ENCODE assay signal across 8 cellular contexts in genomic region chr17:81515530-81516041, GRCh38. TPM values are rescaled to one million over a fixed set of nuclear protein-coding genes. Genes with fewer than 3 reads are reported as not detected.
A peak's percentile ranks its signal among the peaks of the same experiment; 100 is the strongest.
DNase-seq lines count a peak whose midpoint lies in the region; ATAC-seq and TF ChIP-seq lines count a peak whose summit lies in the region.

No MANE protein-coding gene starts in this region.

- H3K27ac ChIP-seq in CD4-positive, CD25-positive, alpha-beta regulatory T cell (ENCODE audit: insufficient read depth, low read length, poor library complexity, severe bottlenecking), result peak overlapping the region; percentile 90
- H3K27ac ChIP-seq in SJCRH30 (no peak overlapping the region; the same call in 1 of the 2 replicates), neural progenitor cell (no peak overlapping the region)

- DNase-seq in CD4-positive, CD25-positive, alpha-beta regulatory T cell, result no peak
- DNase-seq in SJCRH30 (no peak), epithelial cell of proximal tubule (ENCODE audit: low read depth) (no peak), neural progenitor cell (ENCODE audit: low spot score) (no peak), NCI-H1048 (lab: John Stamatoyannopoulos, UW) (no peak)

- H3K9ac ChIP-seq in neural progenitor cell, result no peak overlapping the region

- peak overlapping the region; percentile 99 for H3K4me2 ChIP-seq in neural progenitor cell

- no peak overlapping the region for H2AFZ ChIP-seq in neural progenitor cell (replicated peaks)

- peaks cover 5% of the 10 kb centered on the region for H3K27me3 Mint-ChIP-seq in CD4-positive, CD25-positive, alpha-beta regulatory T cell
- H3K27me3 Mint-ChIP-seq in neural progenitor cell (ENCODE audit: insufficient read depth, low read depth), result peaks cover 25% of the 10 kb centered on the region

- H3K4me1 Mint-ChIP-seq in CD4-positive, CD25-positive, alpha-beta regulatory T cell, result peaks cover 2 to 38% (median 10%) of the 10 kb centered on the region in 4 donors
- peaks cover 41% of the 10 kb centered on the region for H3K4me1 Mint-ChIP-seq in neural progenitor cell

- H3K4me3 Mint-ChIP-seq in CD4-positive, CD25-positive, alpha-beta regulatory T cell, result peak overlapping the region; percentile 87 to 98 (median 90)
- H3K4me3 Mint-ChIP-seq in neural progenitor cell, result peak overlapping the region; percentile 84

- peaks cover 66% of the 10 kb centered on the region for H3K4me1 ChIP-seq in CD4-positive, CD25-positive, alpha-beta regulatory T cell (ENCODE audit: control insufficient read depth, insufficient read depth, low read length, poor library complexity, severe bottlenecking)
- H3K4me1 ChIP-seq in SJCRH30 (peaks cover 17% of the 10 kb centered on the region; the same call in 1 of the 2 replicates), neural progenitor cell (peaks cover 29% of the 10 kb centered on the region)

- H3K4me3 ChIP-seq in CD4-positive, CD25-positive, alpha-beta regulatory T cell (ENCODE audit: low read depth, low read length), result peak overlapping the region; percentile 65
- H3K4me3 ChIP-seq in SJCRH30 (peak overlapping the region; percentile 81), epithelial cell of proximal tubule (ENCODE audit: low read depth, low read length) (peak overlapping the region; percentile 65), neural progenitor cell (peak overlapping the region; percentile 98)

- TF ChIP-seq CTCF in epithelial cell of proximal tubule (conservative IDR thresholded peaks at IDR 0.05; ENCODE audit: low read depth, low read length), result no peak
- no peak for TF ChIP-seq CTCF in neural progenitor cell (IDR thresholded peaks at IDR 0.05)

- peak overlapping the region; percentile 34 to 90 (median 80) for H3K27ac Mint-ChIP-seq in CD4-positive, CD25-positive, alpha-beta regulatory T cell
- H3K27ac Mint-ChIP-seq in neural progenitor cell, result peak overlapping the region; percentile 12

- H3K9me3 ChIP-seq in CD4-positive, CD25-positive, alpha-beta regulatory T cell (ENCODE audit: control insufficient read depth in 2 of 2, low read length in 2 of 2), result no peaks in the 10 kb centered on the region
- H3K9me3 ChIP-seq in SJCRH30 (replicated peaks), result no peaks in the 10 kb centered on the region
- H3K9me3 ChIP-seq in neural progenitor cell (ENCODE audit: low read depth), result no peaks in the 10 kb centered on the region

- peaks cover 69% of the 10 kb centered on the region for H4K20me1 ChIP-seq in neural progenitor cell (ENCODE audit: low read depth)

- peaks cover 12% of the 10 kb centered on the region for H3K36me3 ChIP-seq in CD4-positive, CD25-positive, alpha-beta regulatory T cell (ENCODE audit: control insufficient read depth, insufficient read depth, low read length)
- H3K36me3 ChIP-seq in SJCRH30 (peaks cover 17% of the 10 kb centered on the region), neural progenitor cell (no peaks in the 10 kb centered on the region)

- H3K79me2 ChIP-seq in neural progenitor cell (ENCODE audit: low read depth), result peaks cover 31% of the 10 kb centered on the region

- H3K27me3 ChIP-seq in CD4-positive, CD25-positive, alpha-beta regulatory T cell (ENCODE audit: control insufficient read depth, insufficient read depth, low read length), result no peaks in the 10 kb centered on the region
- no peaks in the 10 kb centered on the region for H3K27me3 ChIP-seq in SJCRH30
- H3K27me3 ChIP-seq in neural progenitor cell, result peaks cover 65% of the 10 kb centered on the region

- no peak for ATAC-seq in CD4-positive, CD25-positive, alpha-beta regulatory T cell (ENCODE audit: low read depth in 2 of 2)
- no peak for ATAC-seq in GM19023 (IDR thresholded peaks at IDR 0.05; ENCODE audit: unreplicated experiment)
- no peak for ATAC-seq in GM21619 (IDR thresholded peaks at IDR 0.05; ENCODE audit: unreplicated experiment)
- no peak for ATAC-seq in GM19467 (IDR thresholded peaks at IDR 0.05; ENCODE audit: unreplicated experiment)

- H3K9me3 Mint-ChIP-seq in CD4-positive, CD25-positive, alpha-beta regulatory T cell, result peaks cover 0 to 5% (median 0%) of the 10 kb centered on the region in 7 donors
- peaks cover 3% of the 10 kb centered on the region for H3K9me3 Mint-ChIP-seq in neural progenitor cell

- peaks cover 68% of the 10 kb centered on the region for H3F3A ChIP-seq in neural progenitor cell (ENCODE audit: low read depth)

- H3K36me3 Mint-ChIP-seq in CD4-positive, CD25-positive, alpha-beta regulatory T cell, result peaks cover 16% of the 10 kb centered on the region
- H3K36me3 Mint-ChIP-seq in neural progenitor cell, result peaks cover 15% of the 10 kb centered on the region

RNA-seq across cellular contexts. Expression of gene ACTG1, which starts 3.0 kb away (rescaled TPM):
- 1,684 TPM for total RNA-seq in CD4-positive, CD25-positive, alpha-beta regulatory T cell
- 1,000 to 10,000 TPM; 1,881 to 2,724 (median 2,486) TPM for polyA plus RNA-seq in CD4-positive, CD25-positive, alpha-beta regulatory T cell
- 2,768 and 3,121 TPM in 2 replicates for total RNA-seq in SJCRH30 (2014; rRNA removed; shearing (Covaris generic))
- total RNA-seq in epithelial cell of proximal tubule (8,322 and 8,951 TPM in 2 replicates), neural progenitor cell (ENCODE audit: low replicate concordance) (1,228 and 2,405 TPM in 2 replicates)

RNA-seq across cellular contexts. Expression of gene FSCN2, which starts 12.6 kb away (rescaled TPM):
- total RNA-seq in CD4-positive, CD25-positive, alpha-beta regulatory T cell, result 0.74 TPM
- under 1 TPM in 1 of 4 donors, not detected in 3; 0.17 TPM for polyA plus RNA-seq in CD4-positive, CD25-positive, alpha-beta regulatory T cell
- total RNA-seq in SJCRH30 (2014; rRNA removed; shearing (Covaris generic)), result 0.43 and 0.61 TPM in 2 replicates
- total RNA-seq in epithelial cell of proximal tubule (0.51 TPM in 1 of 2 replicates, not detected in the other), neural progenitor cell (ENCODE audit: low replicate concordance) (0.28 TPM in 1 of 2 replicates, not detected in the other)

RNA-seq across cellular contexts. Expression of gene FAAP100, which starts 36.6 kb away (rescaled TPM):
- 28.1 TPM for total RNA-seq in CD4-positive, CD25-positive, alpha-beta regulatory T cell
- 10 to 100 TPM in 2 of 4 donors, 1 to 10 TPM in 2; 8.2 to 13.0 (median 10.4) TPM for polyA plus RNA-seq in CD4-positive, CD25-positive, alpha-beta regulatory T cell
- 52.3 and 60.7 TPM in 2 replicates for total RNA-seq in SJCRH30 (2014; rRNA removed; shearing (Covaris generic))
- total RNA-seq in epithelial cell of proximal tubule (33.8 and 38.2 TPM in 2 replicates), neural progenitor cell (ENCODE audit: low replicate concordance) (9.7 and 36.5 TPM in 2 replicates)
